1 cellular context compared by ENCODE assay signal in the genomic region with DNA sequence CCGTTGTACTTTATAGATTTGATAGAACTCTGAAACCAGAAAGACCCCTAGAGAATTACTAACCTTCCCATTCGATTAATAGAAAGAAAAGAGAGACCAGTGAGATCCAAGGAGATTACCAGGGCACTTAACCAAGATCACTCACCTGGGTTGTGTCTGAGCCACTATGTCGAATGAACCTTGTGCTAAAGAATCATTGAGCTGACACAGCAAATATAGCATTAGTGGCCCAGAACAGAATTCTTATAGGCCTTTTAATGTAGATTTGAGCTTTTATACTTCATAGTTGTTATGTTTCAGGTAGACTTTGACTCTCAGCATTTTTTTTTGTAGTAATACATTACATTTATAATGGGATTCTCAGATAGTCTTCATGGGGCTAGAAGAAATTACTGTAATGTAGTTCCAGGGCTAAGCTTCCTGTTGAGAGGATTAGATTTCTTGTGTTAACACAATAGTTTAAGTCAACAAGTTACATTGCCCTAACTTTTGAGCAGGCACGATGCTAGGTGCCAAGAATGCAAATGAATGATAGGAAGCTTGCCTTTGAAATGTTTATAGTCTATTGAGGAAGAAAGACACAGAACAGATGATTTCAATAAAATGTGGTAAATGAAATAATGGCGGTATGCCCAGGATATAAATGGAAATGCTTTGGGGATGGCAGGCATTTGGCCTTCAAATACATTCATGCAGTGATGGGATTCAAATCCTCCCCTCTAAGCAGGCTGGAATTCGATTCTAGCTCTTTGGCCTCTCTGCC.
A peak's percentile ranks its signal among the peaks of the same experiment; 100 is the strongest.
TF ChIP-seq lines count a peak whose summit lies in the region.

No MANE protein-coding gene starts in this region.

TF ChIP-seq in A549, 52 proteins besides CTCF, POLR2A, EP300 and RAD21:
- TF ChIP-seq RNF2 (IDR thresholded peaks at IDR 0.05; ENCODE audit: borderline replicate concordance, low read depth) (no peak), MAFK (IDR thresholded peaks at IDR 0.05; ENCODE audit: partially characterized antibody) (peak; percentile 84)
